Comparison of ENCODE assay signal across 1 cellular context in genomic region chr13:49746111-49746510, GRCh38.
TF ChIP-seq lines count a peak whose summit lies in the region.

No MANE protein-coding gene starts in this region.

TF ChIP-seq in HepG2, 621 proteins besides CTCF, POLR2A, EP300 and RAD21 (continued from another document and continues in another):
- TF ChIP-seq ZGPAT (CRISPR knock-in tag; IDR thresholded peaks at IDR 0.05), result peak; percentile 71; the same call in 1 of the 2 replicates
- peak; percentile 73 for TF ChIP-seq HDAC1 (CRISPR knock-in tag; IDR thresholded peaks at IDR 0.05)
- no peak; the same call in 1 of the 2 replicates for TF ChIP-seq ZBTB34 (CRISPR knock-in tag; IDR thresholded peaks at IDR 0.05)
- no peak for TF ChIP-seq MEIS2 (CRISPR knock-in tag; IDR thresholded peaks at IDR 0.05)
- peak; percentile 51; the same call in 1 of the 2 replicates for TF ChIP-seq AHDC1 (CRISPR knock-in tag; IDR thresholded peaks at IDR 0.05; ENCODE audit: borderline replicate concordance)
- TF ChIP-seq CBX5 (CRISPR knock-in tag; IDR thresholded peaks at IDR 0.05; ENCODE audit: borderline replicate concordance), result peak; percentile 42; the same call in 1 of the 2 replicates
- peak; percentile 81 for TF ChIP-seq ISL2 (CRISPR knock-in tag; IDR thresholded peaks at IDR 0.05)
- peak; percentile 79; the same call in 1 of the 2 replicates for TF ChIP-seq THRA (CRISPR knock-in tag; IDR thresholded peaks at IDR 0.05; ENCODE audit: borderline replicate concordance)
- peak; percentile 78 for TF ChIP-seq HNF4A (CRISPR knock-in tag; IDR thresholded peaks at IDR 0.05)
- TF ChIP-seq HMGXB3 (CRISPR knock-in tag; IDR thresholded peaks at IDR 0.05; ENCODE audit: borderline replicate concordance), result peak; percentile 46; the same call in 1 of the 2 replicates
- TF ChIP-seq HNF4G (IDR thresholded peaks at IDR 0.05; ENCODE audit: borderline replicate concordance, low read depth, low read length), result no peak
- TF ChIP-seq HNF4G (CRISPR knock-in tag; IDR thresholded peaks at IDR 0.05; ENCODE audit: borderline replicate concordance, low read depth), result 0 out of 2 replicates have a peak, but pooled peaks have one; percentile 29
- no peak for TF ChIP-seq ZNF337 (CRISPR knock-in tag; IDR thresholded peaks at IDR 0.05; ENCODE audit: borderline replicate concordance, low read depth)
- TF ChIP-seq CAMTA2 (CRISPR knock-in tag; IDR thresholded peaks at IDR 0.05; ENCODE audit: borderline replicate concordance), result no peak
- TF ChIP-seq ZFP41 (CRISPR knock-in tag; IDR thresholded peaks at IDR 0.05; ENCODE audit: borderline replicate concordance), result no peak
- no peak for TF ChIP-seq HOXA7 (CRISPR knock-in tag; IDR thresholded peaks at IDR 0.05)
- peak; percentile 42; the same call in 1 of the 2 replicates for TF ChIP-seq TARDBP (CRISPR knock-in tag; IDR thresholded peaks at IDR 0.05)
- peak; percentile 24; the same call in 1 of the 2 replicates for TF ChIP-seq ZBED4 (CRISPR knock-in tag; IDR thresholded peaks at IDR 0.05; ENCODE audit: borderline replicate concordance)
- no peak for TF ChIP-seq CREB3 (CRISPR knock-in tag; IDR thresholded peaks at IDR 0.05)
- TF ChIP-seq RFXANK (CRISPR knock-in tag; IDR thresholded peaks at IDR 0.05), result no peak
- peak; percentile 73; the same call in 1 of the 2 replicates for TF ChIP-seq IKZF5 (CRISPR knock-in tag; IDR thresholded peaks at IDR 0.05)
- TF ChIP-seq CREM (IDR thresholded peaks at IDR 0.05), result peak; percentile 22; the same call in 1 of the 2 replicates
- no peak for TF ChIP-seq CREM (CRISPR knock-in tag; IDR thresholded peaks at IDR 0.05)
- TF ChIP-seq PAXIP1 (CRISPR knock-in tag; conservative IDR thresholded peaks at IDR 0.05), result peak; percentile 83
- TF ChIP-seq MIER2 (CRISPR knock-in tag; IDR thresholded peaks at IDR 0.05), result 0 out of 2 replicates have a peak, but pooled peaks have one; percentile 16
- no peak for TF ChIP-seq JUND (CRISPR knock-in tag; IDR thresholded peaks at IDR 0.05)
- TF ChIP-seq FOXP1 (IDR thresholded peaks at IDR 0.05), result peak; percentile 66; the same call in 1 of the 2 replicates
- TF ChIP-seq FOXP1 (CRISPR knock-in tag; IDR thresholded peaks at IDR 0.05), result peak; percentile 95
- TF ChIP-seq TCF12 (IDR thresholded peaks at IDR 0.05), result no peak
- 0 out of 2 replicates have a peak, but pooled peaks have one; percentile 45 for TF ChIP-seq TCF12 (CRISPR knock-in tag; IDR thresholded peaks at IDR 0.05)
